ENCODE assay signal across 1 cellular context in the genomic region with DNA sequence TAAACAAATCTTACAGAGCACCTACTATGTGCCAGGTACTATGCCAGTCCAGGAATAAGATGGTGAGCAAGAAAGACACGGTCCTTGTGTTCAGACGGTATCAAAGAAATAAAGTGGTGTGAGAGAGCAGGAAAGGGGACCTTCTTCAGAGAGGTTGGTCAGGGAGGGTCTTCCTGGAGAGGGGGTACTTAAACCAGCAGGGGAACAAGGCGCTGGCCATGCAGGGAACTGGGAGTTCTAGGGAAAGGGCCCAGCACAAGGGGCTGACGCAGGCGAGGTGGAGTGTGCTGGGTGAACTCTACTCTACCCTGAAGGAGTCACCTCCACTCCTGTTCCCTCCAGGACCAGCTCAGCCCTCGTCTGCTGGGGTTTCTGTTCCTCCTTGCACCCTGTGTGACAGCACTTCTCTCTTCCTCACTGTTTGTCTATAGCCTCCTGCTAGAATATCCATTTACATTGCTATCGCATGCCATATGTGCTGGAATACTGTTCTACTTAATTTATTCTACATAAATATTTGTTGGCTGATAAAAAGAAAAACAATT.
TF ChIP-seq lines count a peak whose summit lies in the region.

No MANE protein-coding gene starts in this region.

TF ChIP-seq in HepG2, 621 proteins besides CTCF, POLR2A, EP300 and RAD21 (continued from another document):
- TF ChIP-seq, protein P1, sequence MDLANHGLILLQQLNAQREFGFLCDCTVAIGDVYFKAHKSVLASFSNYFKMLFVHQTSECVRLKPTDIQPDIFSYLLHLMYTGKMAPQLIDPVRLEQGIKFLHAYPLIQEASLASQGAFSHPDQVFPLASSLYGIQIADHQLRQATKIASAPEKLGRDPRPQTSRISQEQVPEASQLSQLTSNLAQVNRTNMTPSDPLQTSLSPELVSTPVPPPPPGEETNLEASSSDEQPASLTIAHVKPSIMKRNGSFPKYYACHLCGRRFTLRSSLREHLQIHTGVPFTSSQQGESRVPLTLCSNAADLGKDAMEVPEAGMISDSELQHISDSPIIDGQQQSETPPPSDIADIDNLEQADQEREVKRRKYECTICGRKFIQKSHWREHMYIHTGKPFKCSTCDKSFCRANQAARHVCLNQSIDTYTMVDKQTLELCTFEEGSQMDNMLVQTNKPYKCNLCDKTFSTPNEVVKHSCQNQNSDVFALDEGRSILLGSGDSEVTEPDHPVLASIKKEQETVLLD (CRISPR knock-in tag; IDR thresholded peaks at IDR 0.05; ENCODE audit: low read depth) = no peak
- TF ChIP-seq SP4 (CRISPR knock-in tag; IDR thresholded peaks at IDR 0.05) = no peak
- no peak for TF ChIP-seq SAFB2 (CRISPR knock-in tag; IDR thresholded peaks at IDR 0.05; ENCODE audit: borderline replicate concordance, low read depth)
- TF ChIP-seq ZNF296 (CRISPR knock-in tag; conservative IDR thresholded peaks at IDR 0.05) = no peak
- TF ChIP-seq MEIS1 (CRISPR knock-in tag; IDR thresholded peaks at IDR 0.05; ENCODE audit: borderline replicate concordance) = no peak
- no peak for TF ChIP-seq ZNF572 (CRISPR knock-in tag; IDR thresholded peaks at IDR 0.05)
- TF ChIP-seq, protein P2, sequence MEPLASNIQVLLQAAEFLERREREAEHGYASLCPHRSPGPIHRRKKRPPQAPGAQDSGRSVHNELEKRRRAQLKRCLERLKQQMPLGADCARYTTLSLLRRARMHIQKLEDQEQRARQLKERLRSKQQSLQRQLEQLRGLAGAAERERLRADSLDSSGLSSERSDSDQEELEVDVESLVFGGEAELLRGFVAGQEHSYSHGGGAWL (CRISPR knock-in tag; IDR thresholded peaks at IDR 0.05) = no peak
